8 cellular contexts compared by ENCODE assay signal in the genomic region with DNA sequence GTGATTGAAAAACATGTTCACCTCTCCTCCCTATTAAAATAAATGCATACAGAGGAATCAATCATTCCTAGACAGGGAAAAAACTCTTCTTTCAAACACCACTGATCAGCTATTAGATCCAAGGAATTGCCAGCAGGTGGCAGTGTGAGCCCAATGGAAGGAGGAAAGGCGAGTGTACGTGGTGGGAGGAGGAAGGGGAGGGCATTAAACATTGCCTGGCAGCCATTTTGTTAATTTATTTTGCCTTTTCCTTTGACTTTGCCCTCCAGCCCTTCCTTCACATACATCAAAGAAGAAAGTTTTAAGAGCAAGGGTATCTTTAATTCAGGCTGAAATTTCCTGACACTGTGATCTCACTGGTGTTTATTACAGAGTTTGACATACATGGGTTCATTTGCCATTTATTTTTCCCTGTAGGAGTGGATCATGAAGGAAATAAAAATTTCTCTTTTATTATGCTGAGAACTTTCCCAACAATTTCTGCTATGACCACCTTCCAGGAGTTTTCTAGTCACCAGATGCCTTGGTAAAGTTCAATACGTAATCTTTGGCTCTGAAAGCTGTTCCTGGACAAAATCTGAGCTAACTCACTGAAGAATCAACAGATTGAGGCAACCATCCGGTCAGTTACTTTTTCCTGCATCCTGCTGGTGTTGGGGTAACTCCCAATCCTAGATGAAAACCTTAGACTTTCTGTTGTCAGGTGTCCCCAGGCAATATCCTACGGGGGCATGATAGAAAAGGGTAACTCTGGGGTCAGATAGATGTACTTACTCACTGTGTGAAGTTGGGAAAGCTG. TPM values are rescaled to one million over a fixed set of nuclear protein-coding genes. Genes with fewer than 3 reads are reported as not detected.
DNase-seq lines count a peak whose midpoint lies in the region; FAIRE-seq and TF ChIP-seq lines count a peak whose summit lies in the region.

No MANE protein-coding gene starts in this region.

- no peak overlapping the region for H2BK5ac ChIP-seq in H1 (ENCODE audit: low read depth, low read length)
- H2BK5ac ChIP-seq in mesenchymal stem cell (ENCODE audit: low read depth, low read length, poor library complexity, severe bottlenecking), result peak overlapping the region; percentile 69

- H3K9ac ChIP-seq in H1 (replicated peaks in 1 of 4; ENCODE audit: extremely low read depth in 1 of 4, low read depth in 3 of 4, low read length in 3 of 4), result 0 out of 7 replicates have a peak overlapping the region, but pooled peaks of 1 of the 4 experiments have one; percentile 1
- peak overlapping the region; percentile 99 for H3K9ac ChIP-seq in mesenchymal stem cell (ENCODE audit: low read length)

- H3K56ac ChIP-seq in H1 (replicated peaks; ENCODE audit: insufficient read length, low read depth, low read length), result no peak overlapping the region

- H2AK5ac ChIP-seq in H1 (ENCODE audit: low read depth, low read length) (no peak overlapping the region), mesenchymal stem cell (ENCODE audit: low read length, severe bottlenecking) (peak overlapping the region; percentile 15)

- WGBS in H1 (ENCODE audit: extremely low coverage in 1 of 2, insufficient coverage in 1 of 2, insufficient read length in 1 of 2, insufficient replicate concordance in 2 of 2, low coverage in 1 of 2, low lambda C conversion rate in 2 of 2, missing lambda C conversion rate in 1 of 2), 2 experiments, result 53% methylated on average over 5 of the region's 5 CpGs; no CpG with 5 or more reads in 1 of the 2 experiments
- 71% methylated on average over 3 of the region's 5 CpGs for WGBS in mesenchymal stem cell

- H2BK120ac ChIP-seq in H1 (replicated peaks; ENCODE audit: low read depth, low read length) (no peak overlapping the region), mesenchymal stem cell (ENCODE audit: low read depth, low read length) (peak overlapping the region; percentile 52)

- peaks cover 7 to 34% of the 10 kb centered on the region in 2 experiments; a peak in 3 of 4 replicates for H3K79me2 ChIP-seq in H1 (ENCODE audit: control insufficient read depth in 1 of 2, insufficient read depth in 2 of 2, low read length in 2 of 2)

- peak; percentile 92 to 95 for TF ChIP-seq RAD21 in H1 (IDR thresholded peaks at IDR 0.05 in 1 of 2, conservative IDR thresholded peaks at IDR 0.05 in 1 of 2; ENCODE audit: low read depth in 2 of 2, low read length in 2 of 2)

- H3K23ac ChIP-seq in H1 (ENCODE audit: insufficient read length) (no peak overlapping the region), mesenchymal stem cell (ENCODE audit: low read length in 2 of 2) (no peak overlapping the region)

- H3K14ac ChIP-seq in H1 (ENCODE audit: insufficient read length), result no peak overlapping the region
- no peak overlapping the region for H3K14ac ChIP-seq in mesenchymal stem cell (ENCODE audit: low read length in 2 of 2)

- no peaks in the 10 kb centered on the region for H3K36me3 ChIP-seq in H1 (ENCODE audit: control insufficient read depth in 2 of 4, insufficient read depth in 4 of 4, low read length in 3 of 4)
- H3K36me3 ChIP-seq in mesenchymal stem cell (ENCODE audit: control insufficient read depth in 1 of 2, insufficient read depth in 2 of 2, low read depth in 1 of 2, low read length in 2 of 2), result no peaks in the 10 kb centered on the region

- H4K5ac ChIP-seq in H1 (ENCODE audit: insufficient read length, low read depth, low read length), result peak overlapping the region; percentile 33

- POLR2A ChIA-PET in H1 (lab: Charles Lee; ENCODE audit: partially characterized antibody), result interaction anchor here (1.0 to 1.9 kb wide), 7 partner anchors 18 to 92 kb away, joined by 3 to 18 read pairs (median 3); partner anchors contain the start of genes AMPD2, ATXN7L2 and GNAT2

- CTCF ChIA-PET in H1 (lab: Charles Lee; ENCODE audit: partially characterized antibody), result interaction anchor here (0.7 to 26.3 kb wide), 36 partner anchors 9 to 433 kb away, joined by 3 to 1755 read pairs (median 5); partner anchors contain the start of genes AMIGO1, AMPD2, ATXN7L2 and CYB561D1

- H3K18ac ChIP-seq in H1 (ENCODE audit: extremely low read depth, low read length) (no peak overlapping the region), mesenchymal stem cell (ENCODE audit: low read depth in 1 of 2, low read length in 2 of 2) (no peak overlapping the region)

- H4K91ac ChIP-seq in H1 (replicated peaks; ENCODE audit: insufficient read length, low read length) (no peak overlapping the region), mesenchymal stem cell (ENCODE audit: low read length) (peak overlapping the region; percentile 45)

- H2AFZ ChIP-seq in H1 (ENCODE audit: low read length) (peak overlapping the region; percentile 45; the same call in 1 of the 2 replicates), mesenchymal stem cell (ENCODE audit: low read depth, low read length) (no peak overlapping the region)

- TF ChIP-seq CTCF in 22Rv1 (IDR thresholded peaks at IDR 0.05) (peak; percentile 88), H1 (IDR thresholded peaks at IDR 0.05; ENCODE audit: control extremely low read depth in 1 of 3, insufficient read depth in 1 of 3, low read depth in 1 of 3, low read length in 3 of 3) (peak; percentile 60 to 87 (median 85))

- H4K8ac ChIP-seq in H1 (ENCODE audit: extremely low read depth, insufficient read depth, low read length) (no peak overlapping the region), mesenchymal stem cell (ENCODE audit: low read length) (peak overlapping the region; percentile 89)

- H3K79me1 ChIP-seq in H1 (ENCODE audit: low read depth, low read length) (no peaks in the 10 kb centered on the region), mesenchymal stem cell (replicated peaks; ENCODE audit: low read length, poor library complexity, severe bottlenecking) (peaks cover 1% of the 10 kb centered on the region)

- H3K4me3 ChIP-seq in H1 (ENCODE audit: extremely low read depth in 1 of 4, insufficient read depth in 2 of 4, low read depth in 3 of 4, low read length in 4 of 4) (peak overlapping the region in 1 of 4 experiments; percentile 91; a peak in 4 of 8 replicates), mesenchymal stem cell (ENCODE audit: insufficient read depth in 1 of 2, low read depth in 1 of 2, low read length in 2 of 2) (peak overlapping the region in 1 of 2 experiments; percentile 92)

- H2BK12ac ChIP-seq in H1 (ENCODE audit: low read depth, low read length), result no peak overlapping the region
- no peak overlapping the region for H2BK12ac ChIP-seq in mesenchymal stem cell (ENCODE audit: low read length in 2 of 2)

- 0 out of 3 replicates have a peak, but pooled peaks of 1 of the 2 experiments have one; percentile 28 for TF ChIP-seq EP300 in H1 (IDR thresholded peaks at IDR 0.05; ENCODE audit: borderline replicate concordance in 1 of 2, low read depth in 2 of 2, low read length in 2 of 2)

- H3K9me3 ChIP-seq in H1 (ENCODE audit: insufficient read depth in 2 of 2, low read depth in 1 of 2, low read length in 1 of 2) (no peaks in the 10 kb centered on the region), mesenchymal stem cell (ENCODE audit: control insufficient read depth, low read length) (no peaks in the 10 kb centered on the region)

- H4K20me1 ChIP-seq in H1 (replicated peaks in 1 of 2; ENCODE audit: control insufficient read depth in 1 of 2, insufficient read depth in 2 of 2, low read length in 2 of 2), result peaks cover 2 to 4% of the 10 kb centered on the region in 2 experiments

- no peak overlapping the region for H2BK15ac ChIP-seq in H1 (ENCODE audit: low read length)
- no peak overlapping the region for H2BK15ac ChIP-seq in mesenchymal stem cell (ENCODE audit: low read depth, poor library complexity, severe bottlenecking)

- H3K27me3 ChIP-seq in H1 (replicated peaks in 1 of 4; ENCODE audit: control insufficient read depth in 3 of 4, extremely low read depth in 1 of 4, insufficient read depth in 3 of 4, low read length in 3 of 4) (no peaks in the 10 kb centered on the region), mesenchymal stem cell (ENCODE audit: control insufficient read depth in 1 of 2, insufficient read depth in 1 of 2, low read length in 2 of 2) (peaks cover 8 to 17% of the 10 kb centered on the region in 2 experiments)

- H3K4ac ChIP-seq in H1 (replicated peaks; ENCODE audit: insufficient read length, low read depth, low read length) (no peak overlapping the region), mesenchymal stem cell (ENCODE audit: low read depth in 1 of 2, low read length in 2 of 2) (peak overlapping the region; percentile 57 to 73)

- FAIRE-seq in GM18507 (lab: Jason Lieb, UNC) (peak; percentile 92), H1 (lab: Jason Lieb, UNC) (peak; percentile 90)

- H3K4me2 ChIP-seq in H1 (ENCODE audit: insufficient read depth in 1 of 2, low read depth in 2 of 2, low read length in 2 of 2) (peak overlapping the region; percentile 26 to 91), mesenchymal stem cell (ENCODE audit: low read length, poor library complexity, severe bottlenecking) (peak overlapping the region; percentile 28)

- H3K4me1 ChIP-seq in H1 (replicated peaks in 1 of 4; ENCODE audit: control insufficient read depth in 3 of 4, insufficient read depth in 4 of 4, low read length in 3 of 4), result peaks cover 0 to 8% (median under 1%) of the 10 kb centered on the region in 4 experiments; a peak in 6 of 7 replicates
- no peaks in the 10 kb centered on the region for H3K4me1 ChIP-seq in mesenchymal stem cell (ENCODE audit: control insufficient read depth, insufficient read depth, low read depth, low read length)

- H3K23me2 ChIP-seq in H1 (ENCODE audit: low read depth, low read length), result peaks cover 8% of the 10 kb centered on the region

- DNase-seq in GM18507 (ENCODE audit: extremely low spot score, insufficient read length, low read depth) (peak; percentile 70), HT-29 (ENCODE audit: low spot score) (peak; percentile 95), NK-92 (lab: John Stamatoyannopoulos, UW; ENCODE audit: unreplicated experiment) (peak; percentile 42), H1 (ENCODE audit: low read depth in 1 of 2, low spot score in 2 of 2) (peak in 1 of 2 experiments; percentile 90), mesenchymal stem cell (peak; percentile 90)
- peak; percentile 74 to 79 for DNase-seq in activated CD8-positive, alpha-beta memory T cell treated with anti-CD3 and anti-CD28 coated beads for 4 hours (ENCODE audit: low read depth in 2 of 2)
- DNase-seq in stimulated activated CD4-positive, alpha-beta T cell treated with anti-CD3 and anti-CD28 coated beads, TNF-alpha, amount 100 ng/mL, for 48 hours (ENCODE audit: low read depth in 3 of 3), result peak; percentile 77 to 94 (median 82)

- H3K27ac ChIP-seq in 22Rv1 (peak overlapping the region; percentile 81), H1 (ENCODE audit: low read depth, low read length) (peak overlapping the region; percentile 1; the same call in 1 of the 2 replicates), mesenchymal stem cell (ENCODE audit: low read length, poor library complexity, severe bottlenecking) (peak overlapping the region; percentile 64)

- no peak overlapping the region for H2BK20ac ChIP-seq in H1 (ENCODE audit: low read length)

- no peak for TF ChIP-seq POLR2A in H1 (IDR thresholded peaks at IDR 0.05; ENCODE audit: control extremely low read depth in 1 of 2, low read depth in 2 of 2, low read length in 2 of 2)

RNA-seq across cellular contexts. Expression of gene GNAI3, which starts 1.9 kb away (rescaled TPM):
- 3.8 and 3.9 TPM in 2 replicates for total RNA-seq in HT-29 (2014; rRNA removed; shearing (Covaris generic))
- 9.2 and 9.8 TPM in 2 replicates for total RNA-seq in H1 (2021; fragmentation: NEBNext Ultra II Directional; extraction: Animal tissue kit (Norgen Biotek cat#: 25700))
- 1.9 and 4.0 TPM in 2 replicates for polyA plus RNA-seq in H1 (2011; rRNA removed)
- polyA plus RNA-seq in H1 (2011; cell fraction: cytosol; rRNA removed), result 4.7 TPM
- 1.2 TPM for polyA plus RNA-seq in H1 (2011; cell fraction: nucleus; rRNA removed)
- 4.7 to 6.9 TPM (median 5.3 TPM) in 4 replicates for polyA plus RNA-seq in H1 (2012, experiment 1 of 2)
- polyA plus RNA-seq in H1 (2012, experiment 2 of 2), result 0.58 TPM
- polyA plus RNA-seq in H1 (2013, experiment 1 of 2), result 3.9 TPM
- 4.1 TPM for polyA plus RNA-seq in H1 (2013, experiment 2 of 2)
- polyA minus RNA-seq in H1 (2011; rRNA and poly(A)+ RNA removed), result 6.3 and 7.4 TPM in 2 replicates
- 4.3 TPM for polyA minus RNA-seq in H1 (2011; cell fraction: cytosol; rRNA and poly(A)+ RNA removed)
- polyA minus RNA-seq in H1 (2011; cell fraction: nucleus; rRNA and poly(A)+ RNA removed), result 8.0 TPM
- polyA plus RNA-seq in mesenchymal stem cell (2013, experiment 1 of 2), result 6.2 TPM
- polyA plus RNA-seq in mesenchymal stem cell (2013, experiment 2 of 2), result 6.5 TPM

RNA-seq across cellular contexts. Expression of gene GPR61, which starts 6.8 kb away (rescaled TPM):
- total RNA-seq in HT-29 (2014; rRNA removed; shearing (Covaris generic)), result 0.18 TPM in 1 of 2 replicates, not detected in the other
- total RNA-seq in H1 (2021; fragmentation: NEBNext Ultra II Directional; extraction: Animal tissue kit (Norgen Biotek cat#: 25700)), result 0.15 and 0.41 TPM in 2 replicates
- 0.53 and 0.63 TPM in 2 replicates for polyA plus RNA-seq in H1 (2011; rRNA removed)
- 0.40 TPM for polyA plus RNA-seq in H1 (2011; cell fraction: cytosol; rRNA removed)
- polyA plus RNA-seq in H1 (2011; cell fraction: nucleus; rRNA removed), result 0.90 TPM
- 0.27 to 0.80 TPM (median 0.35 TPM) in 4 replicates for polyA plus RNA-seq in H1 (2012, experiment 1 of 2)
- 0.07 TPM for polyA plus RNA-seq in H1 (2012, experiment 2 of 2)
- 0.06 TPM for polyA plus RNA-seq in H1 (2013, experiment 1 of 2)
- 0.18 TPM for polyA plus RNA-seq in H1 (2013, experiment 2 of 2)
- polyA minus RNA-seq in H1 (2011; rRNA and poly(A)+ RNA removed), result 0.59 and 0.63 TPM in 2 replicates
- not detected for polyA minus RNA-seq in H1 (2011; cell fraction: cytosol; rRNA and poly(A)+ RNA removed)
- 2.5 TPM for polyA minus RNA-seq in H1 (2011; cell fraction: nucleus; rRNA and poly(A)+ RNA removed)
- polyA plus RNA-seq in mesenchymal stem cell (2013, experiment 1 of 2), result not detected
- not detected for polyA plus RNA-seq in mesenchymal stem cell (2013, experiment 2 of 2)

RNA-seq across cellular contexts. Expression of gene AMIGO1, which starts 37.0 kb away (rescaled TPM):
- 1.1 and 1.2 TPM in 2 replicates for total RNA-seq in HT-29 (2014; rRNA removed; shearing (Covaris generic))
- 2.4 and 2.7 TPM in 2 replicates for total RNA-seq in H1 (2021; fragmentation: NEBNext Ultra II Directional; extraction: Animal tissue kit (Norgen Biotek cat#: 25700))
- 1.5 and 2.4 TPM in 2 replicates for polyA plus RNA-seq in H1 (2011; rRNA removed)
- 1.6 TPM for polyA plus RNA-seq in H1 (2011; cell fraction: cytosol; rRNA removed)
- 1.8 TPM for polyA plus RNA-seq in H1 (2011; cell fraction: nucleus; rRNA removed)
- 1.7 to 2.4 TPM (median 2.2 TPM) in 4 replicates for polyA plus RNA-seq in H1 (2012, experiment 1 of 2)
- 1.6 TPM for polyA plus RNA-seq in H1 (2012, experiment 2 of 2)
- 1.8 TPM for polyA plus RNA-seq in H1 (2013, experiment 1 of 2)
- polyA plus RNA-seq in H1 (2013, experiment 2 of 2), result 2.0 TPM
- polyA minus RNA-seq in H1 (2011; rRNA and poly(A)+ RNA removed), result 2.8 and 3.4 TPM in 2 replicates
- polyA minus RNA-seq in H1 (2011; cell fraction: cytosol; rRNA and poly(A)+ RNA removed), result 1.5 TPM
- polyA minus RNA-seq in H1 (2011; cell fraction: nucleus; rRNA and poly(A)+ RNA removed), result 2.6 TPM
- polyA plus RNA-seq in mesenchymal stem cell (2013, experiment 1 of 2), result 0.36 TPM
- polyA plus RNA-seq in mesenchymal stem cell (2013, experiment 2 of 2), result 0.36 TPM

RNA-seq across cellular contexts. Expression of gene CYB561D1, which starts 52.6 kb away (rescaled TPM):
- total RNA-seq in HT-29 (2014; rRNA removed; shearing (Covaris generic)), result 5.9 TPM in 2 replicates
- total RNA-seq in H1 (2021; fragmentation: NEBNext Ultra II Directional; extraction: Animal tissue kit (Norgen Biotek cat#: 25700)), result 3.6 and 4.3 TPM in 2 replicates
- polyA plus RNA-seq in H1 (2011; rRNA removed), result 3.8 and 6.8 TPM in 2 replicates
- 5.3 TPM for polyA plus RNA-seq in H1 (2011; cell fraction: cytosol; rRNA removed)
- 7.1 TPM for polyA plus RNA-seq in H1 (2011; cell fraction: nucleus; rRNA removed)
- polyA plus RNA-seq in H1 (2012, experiment 1 of 2), result 3.3 to 4.1 TPM (median 4.1 TPM) in 4 replicates
- 3.5 TPM for polyA plus RNA-seq in H1 (2012, experiment 2 of 2)
- 2.8 TPM for polyA plus RNA-seq in H1 (2013, experiment 1 of 2)
- 2.6 TPM for polyA plus RNA-seq in H1 (2013, experiment 2 of 2)
- 5.8 and 7.1 TPM in 2 replicates for polyA minus RNA-seq in H1 (2011; rRNA and poly(A)+ RNA removed)
- 4.0 TPM for polyA minus RNA-seq in H1 (2011; cell fraction: cytosol; rRNA and poly(A)+ RNA removed)
- 5.7 TPM for polyA minus RNA-seq in H1 (2011; cell fraction: nucleus; rRNA and poly(A)+ RNA removed)
- polyA plus RNA-seq in mesenchymal stem cell (2013, experiment 1 of 2), result 4.1 TPM
- 4.2 TPM for polyA plus RNA-seq in mesenchymal stem cell (2013, experiment 2 of 2)

Comparison
In these comparisons a context has a peak if more than half of its experiments do, and no peak if none do; other contexts are left out.
1. H3K27ac ChIP-seq: peak in every context shown above with its lines; median percentile 81 in 22Rv1; 64 in mesenchymal stem cell; 1 in H1.